In genomic region chr3:58013973-58014649, GRCh38 we compare ENCODE assay signal across 9 cellular contexts. TPM values are rescaled to one million over a fixed set of nuclear protein-coding genes. Genes with fewer than 3 reads are reported as not detected.
DNase-seq lines count a peak whose midpoint lies in the region; ATAC-seq and TF ChIP-seq lines count a peak whose summit lies in the region.
"Had no signal": no experiment of that assay in that cellular context is flagged by ENCODE, and none has a peak within 500 bp of the region (broad histone marks: within the 10 kb centered on the region; RNA-seq: fewer than 3 reads in every experiment).

No MANE protein-coding gene starts in this region.

- H3K4me1 ChIP-seq in CD8-positive, alpha-beta T cell (ENCODE audit: insufficient read depth, low read length): peaks cover 55% of the 10 kb centered on the region

- CTCF ChIA-PET in CD8-positive, alpha-beta T cell (lab: Charles Lee): interaction anchor here (1.1 to 1.7 kb wide), 3 partner anchors 33 to 203 kb away, joined by 3 to 5 read pairs (median 5); no protein-coding TSS in a partner anchor

- peaks cover 6% of the 10 kb centered on the region for H3K36me3 Mint-ChIP-seq in CD8-positive, alpha-beta T cell

- H3K27me3 Mint-ChIP-seq in CD8-positive, alpha-beta T cell (ENCODE audit: low read depth): no peaks in the 10 kb centered on the region
- H3K27me3 Mint-ChIP-seq: activated naive CD8-positive, alpha-beta T cell treated with anti-CD3 and anti-CD28 coated beads, Interleukin-2, amount 50 U/mL, for 24 hours had no signal

- H3K4me3 Mint-ChIP-seq in CD8-positive, alpha-beta T cell: no peak overlapping the region
- H3K4me3 Mint-ChIP-seq: activated naive CD8-positive, alpha-beta T cell treated with anti-CD3 and anti-CD28 coated beads, Interleukin-2, amount 50 U/mL, for 24 hours had no signal

- TF ChIP-seq CTCF in VCaP (conservative IDR thresholded peaks at IDR 0.05): no peak
- no peak for TF ChIP-seq CTCF in CD8-positive, alpha-beta T cell (IDR thresholded peaks at IDR 0.05)

- no peaks in the 10 kb centered on the region for H3K9me3 Mint-ChIP-seq in CD8-positive, alpha-beta T cell
- H3K9me3 Mint-ChIP-seq: activated naive CD8-positive, alpha-beta T cell treated with anti-CD3 and anti-CD28 coated beads, Interleukin-2, amount 50 U/mL, for 24 hours had no signal

- POLR2A ChIA-PET in CD8-positive, alpha-beta T cell (lab: Charles Lee): interaction anchor here (0.6 to 1.6 kb wide), 3 partner anchors 68 to 508 kb away, joined by 3 to 5 read pairs (median 5); no protein-coding TSS in a partner anchor

- ATAC-seq in CD8-positive, alpha-beta T cell: no peak
- no peak for ATAC-seq in GM19455 (IDR thresholded peaks at IDR 0.05; ENCODE audit: unreplicated experiment)
- no peak for ATAC-seq in HG03196 (IDR thresholded peaks at IDR 0.05; ENCODE audit: unreplicated experiment)
- no peak for ATAC-seq in HG02642 (IDR thresholded peaks at IDR 0.05; ENCODE audit: poor library complexity, unreplicated experiment)
- ATAC-seq: activated naive CD8-positive, alpha-beta T cell treated with anti-CD3 and anti-CD28 coated beads, Interleukin-2, amount 50 U/mL, for 24 hours had no signal

- no peak overlapping the region for H3K27ac Mint-ChIP-seq in CD8-positive, alpha-beta T cell
- H3K27ac Mint-ChIP-seq: activated naive CD8-positive, alpha-beta T cell treated with anti-CD3 and anti-CD28 coated beads, Interleukin-2, amount 50 U/mL, for 24 hours had no signal

- intact Hi-C loops in CD8-positive, alpha-beta T cell (cut with DNase I, micrococcal nuclease): no loop called here

- no peaks in the 10 kb centered on the region for H3K36me3 ChIP-seq in CD8-positive, alpha-beta T cell (ENCODE audit: insufficient read depth, low read length)

- no peaks in the 10 kb centered on the region for H3K9me3 ChIP-seq in CD8-positive, alpha-beta T cell (ENCODE audit: low read length)

- peaks cover 60% of the 10 kb centered on the region for H3K4me1 Mint-ChIP-seq in CD8-positive, alpha-beta T cell (ENCODE audit: low read depth)

- H3K4me3 ChIP-seq in CD8-positive, alpha-beta T cell (ENCODE audit: low read depth, low read length): no peak overlapping the region

- peak; percentile 66 for DNase-seq in D341Med (ENCODE audit: low spot score)
- DNase-seq in globus pallidus (ENCODE audit: low spot score): peak; percentile 16
- peak; percentile 74 for DNase-seq in renal cortical epithelial cell (ENCODE audit: low read depth)
- DNase-seq in CD8-positive, alpha-beta T cell: no peak
- DNase-seq: activated naive CD8-positive, alpha-beta T cell treated with anti-CD3 and anti-CD28 coated beads, Interleukin-2, amount 50 U/mL, for 24 hours had no signal

- peak overlapping the region; percentile 25; the same call in 1 of the 2 replicates for H3K27ac ChIP-seq in VCaP
- H3K27ac ChIP-seq in CD8-positive, alpha-beta T cell (ENCODE audit: low read depth, low read length): no peak overlapping the region

- H3K27me3 ChIP-seq in CD8-positive, alpha-beta T cell (ENCODE audit: insufficient read depth, low read length): no peaks in the 10 kb centered on the region

RNA-seq across cellular contexts. Expression of gene FLNB, which starts 5.9 kb away (rescaled TPM):
- 342 and 459 TPM in 2 replicates for total RNA-seq in renal cortical epithelial cell
- total RNA-seq in CD8-positive, alpha-beta T cell: 10 to 100 TPM; 46.8 to 52.1 TPM

Comparison
In these comparisons a context has a peak if more than half of its experiments do, and no peak if none do; other contexts are left out.
1. DNase-seq: peak in D341Med (single experiment), globus pallidus (single experiment) and renal cortical epithelial cell (single experiment); none in CD8-positive, alpha-beta T cell (0 of 7).